ENCODE assay signal across 18 cellular contexts in genomic region chr12:79677667-79678066, GRCh38. TPM values are rescaled to one million over a fixed set of nuclear protein-coding genes. Genes with fewer than 3 reads are reported as not detected.
DNase-seq lines count a peak whose midpoint lies in the region; ATAC-seq, FAIRE-seq and TF ChIP-seq lines count a peak whose summit lies in the region.
"Had no signal": no experiment of that assay in that cellular context is flagged by ENCODE, and none has a peak within 500 bp of the region (broad histone marks: within the 10 kb centered on the region; RNA-seq: fewer than 3 reads in every experiment).

No MANE protein-coding gene starts in this region.

- dilution Hi-C loops in mammary epithelial cell (cut with HindIII; ENCODE audit: low sequenced_read_pairs): no loop called here

- H3K4me3 ChIP-seq in mammary epithelial cell (replicated peaks in 1 of 3; ENCODE audit: insufficient read depth in 1 of 3, low read depth in 2 of 3, low read length in 3 of 3): no peak overlapping the region
- no peak overlapping the region for H3K4me3 ChIP-seq in breast epithelium
- no peak overlapping the region for H3K4me3 ChIP-seq in trophoblast cell (ENCODE audit: low read depth, low read length)
- H3K4me3 ChIP-seq in stomach: no peak overlapping the region
- H3K4me3 ChIP-seq: BLaER1 had no signal

- H3K36me3 ChIP-seq in mammary epithelial cell (ENCODE audit: insufficient read depth, low read length) (no peaks in the 10 kb centered on the region), breast epithelium (no peaks in the 10 kb centered on the region), trophoblast cell (ENCODE audit: control insufficient read depth in 1 of 2, insufficient read depth in 2 of 2, low read length in 2 of 2) (peaks cover 0 to 4% of the 10 kb centered on the region in 2 experiments), stomach (no peaks in the 10 kb centered on the region)

- peaks cover 3% of the 10 kb centered on the region for H3K9me3 ChIP-seq in mammary epithelial cell (replicated peaks; ENCODE audit: insufficient read depth, low read length)
- H3K9me3 ChIP-seq in breast epithelium: no peaks in the 10 kb centered on the region
- no peaks in the 10 kb centered on the region for H3K9me3 ChIP-seq in trophoblast cell (ENCODE audit: insufficient read depth, low read depth, low read length)
- no peaks in the 10 kb centered on the region for H3K9me3 ChIP-seq in stomach

- in situ Hi-C loops in mammary epithelial cell (cut with MboI; ENCODE audit: low sequenced_read_pairs in 2 of 2): no loop called here

- no peak overlapping the region for H2AFZ ChIP-seq in mammary epithelial cell (ENCODE audit: low read depth, low read length)
- H2AFZ ChIP-seq in trophoblast cell (ENCODE audit: insufficient read depth, low read length, poor library complexity): no peak overlapping the region

- peaks cover 95% of the 10 kb centered on the region for H3K79me2 ChIP-seq in mammary epithelial cell (ENCODE audit: insufficient read depth, low read length)
- H3K79me2 ChIP-seq in trophoblast cell (ENCODE audit: control insufficient read depth, insufficient read depth, low read length, poor library complexity): peaks cover 15% of the 10 kb centered on the region

- intact Hi-C loops in mammary epithelial cell (cut with micrococcal nuclease) (no loop called here), breast epithelium (cut with DNase I; ENCODE audit: low total_unique reads) (no loop called here), stomach (cut with DNase I; ENCODE audit: low total_unique reads) (no loop called here)

- no peaks in the 10 kb centered on the region for H3K79me1 ChIP-seq in trophoblast cell (ENCODE audit: low read length)

- TF ChIP-seq CTCF in mammary epithelial cell (conservative IDR thresholded peaks at IDR 0.05 in 1 of 2, IDR thresholded peaks at IDR 0.05 in 1 of 2; ENCODE audit: extremely low read depth in 1 of 2, insufficient read depth in 1 of 2, low read depth in 1 of 2, low read length in 2 of 2): no peak
- TF ChIP-seq CTCF in breast epithelium (IDR thresholded peaks at IDR 0.05): no peak
- no peak for TF ChIP-seq CTCF in stomach (IDR thresholded peaks at IDR 0.05)

- H3K23ac ChIP-seq in trophoblast cell (ENCODE audit: low read length): no peak overlapping the region

- no peak overlapping the region for H2BK12ac ChIP-seq in trophoblast cell (ENCODE audit: low read length)

- peak; percentile 26 for ATAC-seq in left lobe of liver
- ATAC-seq: HCT116 had no signal

- TF ChIP-seq EP300 in stomach (IDR thresholded peaks at IDR 0.05): no peak

- TF ChIP-seq POLR2A in breast epithelium (IDR thresholded peaks at IDR 0.05) (no peak), stomach (IDR thresholded peaks at IDR 0.05) (no peak)

- no peak overlapping the region for H3K14ac ChIP-seq in trophoblast cell (ENCODE audit: low read length)

- H3K18ac ChIP-seq in trophoblast cell (ENCODE audit: low read length): no peak overlapping the region

- no peak overlapping the region for H2AK5ac ChIP-seq in trophoblast cell (ENCODE audit: low read length)

- H3K4me2 ChIP-seq in mammary epithelial cell (ENCODE audit: insufficient read depth, low read depth, low read length) (peak overlapping the region; percentile 60), trophoblast cell (ENCODE audit: low read length) (no peak overlapping the region)
- H3K4me2 ChIP-seq: BLaER1 had no signal

- CTCF ChIA-PET in mammary epithelial cell (lab: Charles Lee; ENCODE audit: low non-redundant PET): no interaction called here

- WGBS in mammary epithelial cell (ENCODE audit: low coverage, missing lambda C conversion rate): 97% methylated on average over 2 of the region's 2 CpGs
- no CpG with 5 or more reads among the region's 2 CpGs for whole genome bisulfite sequencing in trophoblast cell (ENCODE audit: extremely low coverage, insufficient coverage, insufficient read length)
- WGBS in stomach, 5 donors: 64 to 77% (median 67%) methylated on average over 2 of the region's 2 CpGs

- H2BK120ac ChIP-seq in trophoblast cell (ENCODE audit: insufficient read depth, low read length, poor library complexity): no peak overlapping the region

- DNase-seq in mammary epithelial cell (no peak), breast epithelium (ENCODE audit: low spot score in 2 of 2) (no peak), left lobe of liver (ENCODE audit: low spot score) (no peak), trophoblast cell (no peak), RCC 7860 (ENCODE audit: low spot score) (no peak), stomach (no peak), NCI-H2227 (lab: John Stamatoyannopoulos, UW; ENCODE audit: unreplicated experiment) (no peak)
- DNase-seq: CD4-positive, alpha-beta memory T cell; DMS153; DMS79; GDM1; GOT3; H7; HFFc6 had no signal

- no TSS peak for BruUV-seq in mammary epithelial cell (replicated peaks; lab: Mats Ljungman, UMichigan)

- H2BK5ac ChIP-seq in trophoblast cell (ENCODE audit: low read depth, low read length, poor library complexity): no peak overlapping the region

- FAIRE-seq in RCC 7860 (lab: Jason Lieb, UNC): no peak

- H3K4ac ChIP-seq in trophoblast cell (ENCODE audit: low read depth, low read length): peak overlapping the region; percentile 27

- H3K27ac ChIP-seq in mammary epithelial cell (ENCODE audit: insufficient read depth, low read depth, low read length) (no peak overlapping the region), breast epithelium (no peak overlapping the region), trophoblast cell (ENCODE audit: low read depth, low read length) (no peak overlapping the region), stomach (no peak overlapping the region)
- H3K27ac ChIP-seq: 22Rv1, BLaER1, HL-60 had no signal

- H3K9ac ChIP-seq in mammary epithelial cell (ENCODE audit: insufficient read depth, low read length): no peak overlapping the region
- no peak overlapping the region for H3K9ac ChIP-seq in trophoblast cell (ENCODE audit: low read length)
- H3K9ac ChIP-seq: BLaER1 had no signal

- no peaks in the 10 kb centered on the region for H3K27me3 ChIP-seq in mammary epithelial cell (ENCODE audit: insufficient read depth, low read length)
- H3K27me3 ChIP-seq in breast epithelium: no peaks in the 10 kb centered on the region
- H3K27me3 ChIP-seq in trophoblast cell (ENCODE audit: insufficient read depth, low read length): no peaks in the 10 kb centered on the region
- no peaks in the 10 kb centered on the region for H3K27me3 ChIP-seq in stomach
- H3K27me3 ChIP-seq: BLaER1 had no signal

- no peak overlapping the region for H4K8ac ChIP-seq in trophoblast cell (ENCODE audit: low read depth, low read length)

- H3K4me1 ChIP-seq in mammary epithelial cell (ENCODE audit: insufficient read depth, low read length) (peaks cover 49% of the 10 kb centered on the region), breast epithelium (peaks cover 0 to 4% of the 10 kb centered on the region in 2 donors), trophoblast cell (ENCODE audit: control insufficient read depth in 1 of 2, insufficient read depth in 2 of 2, low read length in 2 of 2) (peaks cover 0 to 4% of the 10 kb centered on the region in 2 experiments), stomach (peaks cover 0 to 58% (median 11%) of the 10 kb centered on the region in 4 donors)

- H4K12ac ChIP-seq in trophoblast cell (ENCODE audit: low read depth, low read length): no peak overlapping the region

- no peak overlapping the region for H4K91ac ChIP-seq in trophoblast cell (ENCODE audit: low read depth, low read length)

- H4K20me1 ChIP-seq in mammary epithelial cell (ENCODE audit: insufficient read depth, low read length): no peaks in the 10 kb centered on the region

RNA-seq across cellular contexts. Expression of gene PAWR, which starts 13.1 kb away (rescaled TPM):
- 100 to 1,000 TPM; 108 to 179 TPM for total RNA-seq in mammary epithelial cell
- 10.4 TPM for polyA plus RNA-seq in mammary epithelial cell
- 10.6 TPM for polyA minus RNA-seq in mammary epithelial cell
- total RNA-seq in breast epithelium: 100 to 1,000 TPM in 2 of 3 donors, 10 to 100 TPM in 1; 17.0 to 155 (median 101) TPM
- 33.3 TPM for total RNA-seq in left lobe of liver
- 63.9 and 76.7 TPM in 2 replicates for polyA plus RNA-seq in trophoblast cell (2013)
- 100 to 1,000 TPM in 3 of 5 donors, 10 to 100 TPM in 2; 75.6 to 662 (median 391) TPM for total RNA-seq in stomach
- 10 to 100 TPM; 10.1 to 23.3 (median 19.9) TPM for polyA plus RNA-seq in stomach
